ENCODE assay signal across 8 cellular contexts in the genomic region with DNA sequence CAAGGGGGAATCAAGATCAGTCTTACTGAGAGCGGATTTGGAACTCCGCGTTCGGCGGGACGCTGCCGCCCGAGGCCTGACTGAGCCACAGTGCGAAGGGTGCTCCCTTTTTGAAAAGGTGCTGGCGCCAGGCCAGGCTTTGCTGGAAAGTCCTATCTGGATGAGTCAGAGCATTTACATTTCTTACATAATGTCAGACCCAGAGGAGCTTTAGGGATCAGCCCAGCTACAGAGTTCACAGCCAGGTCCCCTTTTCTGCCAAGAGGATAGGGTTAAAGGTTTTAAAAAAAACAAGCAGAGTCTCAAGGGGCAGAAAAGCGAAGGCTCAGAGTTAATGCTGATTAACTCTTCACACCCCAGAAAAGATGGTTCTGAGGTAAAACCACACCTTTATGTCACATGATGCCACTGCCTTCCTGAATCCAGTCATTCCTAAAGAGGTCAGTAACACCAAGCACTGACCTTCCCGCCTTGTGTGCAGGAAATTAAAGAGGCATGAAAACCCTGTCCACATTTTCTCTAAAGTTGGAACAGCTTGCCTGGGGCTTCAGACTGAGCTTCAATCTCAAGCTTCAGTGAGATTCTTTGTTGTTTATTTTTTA. TPM values are rescaled to one million over a fixed set of nuclear protein-coding genes. Genes with fewer than 3 reads are reported as not detected.
DNase-seq lines count a peak whose midpoint lies in the region; ATAC-seq and TF ChIP-seq lines count a peak whose summit lies in the region.

No MANE protein-coding gene starts in this region.

- H2AFZ ChIP-seq in OCI-LY7 (ENCODE audit: low read length) = peak overlapping the region; percentile 64

- BruUV-seq in OCI-LY7 (replicated peaks; lab: Mats Ljungman, UMichigan) = no TSS peak

- intact Hi-C loops in OCI-LY7 (cut with micrococcal nuclease; ENCODE audit: unreplicated experiment) = no loop called here

- no peaks in the 10 kb centered on the region for H3K9me3 ChIP-seq in OCI-LY7 (ENCODE audit: low read length)

- POLR2A ChIA-PET in OCI-LY7 (lab: Charles Lee) = interaction anchor here (1.0 to 1.8 kb wide), 2 partner anchors 53 to 399 kb away, joined by 3 to 4 read pairs; no protein-coding TSS in a partner anchor

- peaks cover 53% of the 10 kb centered on the region for H3K4me1 ChIP-seq in OCI-LY7 (ENCODE audit: insufficient read depth, low read length, poor library complexity, severe bottlenecking)

- H3K4me2 ChIP-seq in OCI-LY7 (ENCODE audit: low read length) = peak overlapping the region; percentile 71

- H3K27ac ChIP-seq in OCI-LY7 (ENCODE audit: low read depth, low read length, poor library complexity, severe bottlenecking) = no peak overlapping the region

- peak; percentile 73 for ATAC-seq in GM19035 (IDR thresholded peaks at IDR 0.05; ENCODE audit: unreplicated experiment)
- ATAC-seq in HG03460 (IDR thresholded peaks at IDR 0.05; ENCODE audit: unreplicated experiment) = peak; percentile 64

- no peaks in the 10 kb centered on the region for H3K9me2 ChIP-seq in OCI-LY7 (ENCODE audit: insufficient read depth, low read length)

- no peaks in the 10 kb centered on the region for H4K20me1 ChIP-seq in OCI-LY7 (ENCODE audit: insufficient read depth, low read length)

- no peaks in the 10 kb centered on the region for H3K36me3 ChIP-seq in OCI-LY7 (ENCODE audit: insufficient read depth, low read length)

- DNase-seq in AG20443 (ENCODE audit: low spot score) (peak; percentile 49), OCI-LY7 (ENCODE audit: low spot score) (no peak), foreskin fibroblast (peak; percentile 82 to 95), occipital lobe (lab: John Stamatoyannopoulos, UW) (peak; percentile 51), ureter (ENCODE audit: low spot score) (peak; percentile 92)
- DNase-seq in activated T-helper 9 cell treated with anti-CD3 and anti-CD28 coated beads, Interleukin-2, amount 50 U/mL, for 16 hours (ENCODE audit: low read depth) = peak; percentile 72

- TF ChIP-seq CTCF in OCI-LY7 (conservative IDR thresholded peaks at IDR 0.05; ENCODE audit: low read length) (no peak), foreskin fibroblast (IDR thresholded peaks at IDR 0.05; ENCODE audit: low read depth, low read length) (no peak)

- H3K4me3 ChIP-seq in OCI-LY7 (ENCODE audit: low read depth, low read length, poor library complexity, severe bottlenecking) (peak overlapping the region; percentile 52), foreskin fibroblast (ENCODE audit: low read depth in 1 of 2, low read length in 2 of 2) (peak overlapping the region; percentile 38 to 59)

- CTCF ChIA-PET in OCI-LY7 (lab: Charles Lee; ENCODE audit: unreplicated experiment) = interaction anchor here (1.1 kb wide), 1 partner anchor 488 kb away, joined by 3 read pairs; no protein-coding TSS in a partner anchor

- H3K79me2 ChIP-seq in OCI-LY7 (ENCODE audit: insufficient read depth, low read depth, low read length) = no peaks in the 10 kb centered on the region

RNA-seq across cellular contexts. Expression of a gene that starts 11.7 kb away (rescaled TPM):
- 45.5 and 46.2 TPM in 2 replicates for total RNA-seq in OCI-LY7 (2014; rRNA removed; shearing (Covaris generic))
- total RNA-seq in OCI-LY7 (2022) = 33.4 and 37.4 TPM in 2 replicates
- 25.3 TPM for total RNA-seq in occipital lobe
- total RNA-seq in ureter = 12.8 TPM

RNA-seq across cellular contexts. Expression of a gene that starts 22.9 kb away (rescaled TPM):
- 11.3 and 14.7 TPM in 2 replicates for total RNA-seq in OCI-LY7 (2014; rRNA removed; shearing (Covaris generic))
- total RNA-seq in OCI-LY7 (2022) (0.86 and 2.6 TPM in 2 replicates), occipital lobe (30.7 TPM), ureter (7.2 TPM)
